1 cellular context compared by ENCODE assay signal in genomic region chr5:150449491-150450339, GRCh38.
A peak's percentile ranks its signal among the peaks of the same experiment; 100 is the strongest.
TF ChIP-seq lines count a peak whose summit lies in the region.

TSS of gene RPS14 (minus strand) at chr5:150449739. CDS start at chr5:150447733, 2,006 bp downstream.

TF ChIP-seq in H1, 55 proteins besides CTCF, POLR2A, EP300 and RAD21 (continued from another document):
- TF ChIP-seq CHD7 (IDR thresholded peaks at IDR 0.05; ENCODE audit: insufficient replicate concordance, low read length) = no peak
- TF ChIP-seq NRF1 (IDR thresholded peaks at IDR 0.05; ENCODE audit: low read depth, low read length) = no peak
- no peak for TF ChIP-seq CEBPB (IDR thresholded peaks at IDR 0.05; ENCODE audit: low read depth, low read length)
- TF ChIP-seq TBP (IDR thresholded peaks at IDR 0.05; ENCODE audit: low read depth, low read length) = peak; percentile 92
- TF ChIP-seq TEAD4 (IDR thresholded peaks at IDR 0.05; ENCODE audit: low read depth, low read length) = no peak
- no peak for TF ChIP-seq EZH2 (IDR thresholded peaks at IDR 0.05; ENCODE audit: low read depth, low read length, severe bottlenecking)
- no peak; a peak in 1 of 4 replicates for TF ChIP-seq SIN3A (conservative IDR thresholded peaks at IDR 0.05 in 1 of 2, IDR thresholded peaks at IDR 0.05 in 1 of 2; ENCODE audit: low read depth in 1 of 2, low read length in 2 of 2)
- peak; percentile 7; the same call in 1 of the 2 replicates for TF ChIP-seq E2F6 (IDR thresholded peaks at IDR 0.05)
- TF ChIP-seq POLR2AphosphoS5 (IDR thresholded peaks at IDR 0.05; ENCODE audit: low read depth, low read length) = peak; percentile 95; the same call in 1 of the 2 replicates
- peak; percentile 59; the same call in 1 of the 2 replicates for TF ChIP-seq SP2 (IDR thresholded peaks at IDR 0.05; ENCODE audit: low read length)
- no peak for TF ChIP-seq SRF (IDR thresholded peaks at IDR 0.05; ENCODE audit: low read depth, low read length)
- no peak for TF ChIP-seq CBX5 (IDR thresholded peaks at IDR 0.05; ENCODE audit: low read depth, low read length)
- TF ChIP-seq ZNF274 (IDR thresholded peaks at IDR 0.05; ENCODE audit: borderline replicate concordance, extremely low read depth, low read length) = no peak
- TF ChIP-seq KDM4A (IDR thresholded peaks at IDR 0.05; ENCODE audit: low read depth, low read length, severe bottlenecking) = peak; percentile 93
- no peak for TF ChIP-seq MAFK (IDR thresholded peaks at IDR 0.05; ENCODE audit: low read depth, low read length)
- TF ChIP-seq BRCA1 (IDR thresholded peaks at IDR 0.05; ENCODE audit: low read depth, low read length) = no peak
- peak; percentile 96 for TF ChIP-seq YY1 (IDR thresholded peaks at IDR 0.05; ENCODE audit: low read depth, low read length)
- TF ChIP-seq SIRT6 (IDR thresholded peaks at IDR 0.05; ENCODE audit: low read length) = no peak
- peak; percentile 74 for TF ChIP-seq KDM1A (IDR thresholded peaks at IDR 0.05; ENCODE audit: borderline replicate concordance, low read length)
- peak; percentile 57; the same call in 1 of the 2 replicates for TF ChIP-seq RBBP5 (IDR thresholded peaks at IDR 0.05; ENCODE audit: borderline replicate concordance, low read depth, low read length)
- peak; percentile 89 for TF ChIP-seq GABPA (IDR thresholded peaks at IDR 0.05; ENCODE audit: borderline replicate concordance, insufficient read depth, low read length)
- peak; percentile 32; the same call in 1 of the 2 replicates for TF ChIP-seq CREB1 (IDR thresholded peaks at IDR 0.05)
- TF ChIP-seq SIX5 (IDR thresholded peaks at IDR 0.05; ENCODE audit: low read depth, low read length) = no peak
- TF ChIP-seq GTF2F1 (IDR thresholded peaks at IDR 0.05; ENCODE audit: borderline replicate concordance, low read depth, low read length) = peak; percentile 57; the same call in 1 of the 2 replicates
- peak; percentile 97 for TF ChIP-seq TAF1 (IDR thresholded peaks at IDR 0.05; ENCODE audit: low read depth, low read length)
- TF ChIP-seq ATF3 (IDR thresholded peaks at IDR 0.05; ENCODE audit: insufficient read depth, low read depth, low read length) = 0 out of 2 replicates have a peak, but pooled peaks have one; percentile 20
- no peak for TF ChIP-seq RFX5 (IDR thresholded peaks at IDR 0.05; ENCODE audit: borderline replicate concordance, low read depth, low read length)
- peak; percentile 57; the same call in 1 of the 2 replicates for TF ChIP-seq MAX (IDR thresholded peaks at IDR 0.05)
- peak; percentile 65; the same call in 1 of the 2 replicates for TF ChIP-seq EGR1 (IDR thresholded peaks at IDR 0.05; ENCODE audit: borderline replicate concordance, low read depth, low read length)
- TF ChIP-seq PHF8 (conservative IDR thresholded peaks at IDR 0.05; ENCODE audit: low read depth, low read length) = peak; percentile 94
- TF ChIP-seq SAP30 (IDR thresholded peaks at IDR 0.05; ENCODE audit: insufficient read depth, insufficient replicate concordance, low read length) = no peak
- TF ChIP-seq RXRA (IDR thresholded peaks at IDR 0.05; ENCODE audit: insufficient read depth, low read depth, low read length) = no peak
- no peak for TF ChIP-seq ATF2 (IDR thresholded peaks at IDR 0.05; ENCODE audit: low read length)
- TF ChIP-seq JUND (IDR thresholded peaks at IDR 0.05; ENCODE audit: low read length) = no peak
- TF ChIP-seq TAF7 (optimal IDR thresholded peaks at IDR 0.05; ENCODE audit: borderline replicate concordance, low read depth, low read length) = peak; percentile 96
- peak; percentile 64; the same call in 1 of the 2 replicates for TF ChIP-seq BACH1 (IDR thresholded peaks at IDR 0.05; ENCODE audit: low read length)
- no peak for TF ChIP-seq HDAC6 (IDR thresholded peaks at IDR 0.05; ENCODE audit: low read depth, low read length)
- TF ChIP-seq ASH2L (IDR thresholded peaks at IDR 0.05; ENCODE audit: low read length) = peak; percentile 99
- TF ChIP-seq SUZ12 (IDR thresholded peaks at IDR 0.05; ENCODE audit: low read length) = no peak
